In genomic region chr7:35728412-35729060, GRCh38 we compare ENCODE assay signal across 11 cellular contexts. TPM values are rescaled to one million over a fixed set of nuclear protein-coding genes. Genes with fewer than 3 reads are reported as not detected.
DNase-seq lines count a peak whose midpoint lies in the region; ATAC-seq and TF ChIP-seq lines count a peak whose summit lies in the region.
"Had no signal": no experiment of that assay in that cellular context is flagged by ENCODE, and none has a peak within 500 bp of the region (broad histone marks: within the 10 kb centered on the region; RNA-seq: fewer than 3 reads in every experiment).

No MANE protein-coding gene starts in this region.

- DNase-seq in Right ventricle myocardium inferior (ENCODE audit: missing footprints) (no peak), cardiac septum (ENCODE audit: low spot score) (no peak), right lobe of liver (no peak), upper lobe of right lung (no peak), T1000 (lab: John Stamatoyannopoulos, UW) (no peak)
- no peak for DNase-seq in activated T-helper 2 cell treated with anti-CD3 and anti-CD28 coated beads, Interferon-gamma antibody, Interleukin-2, Interleukin-4, amounts not matched to agents 10 μg/mL and 5 μg/mL and 100 μg/mL, durations not matched to agents 14 hours and 24 hours and 36 hours (ENCODE audit: low spot score)
- DNase-seq: NCI-H446 treated with DMSO at 0.1 percent for 48 hours had no signal

- H3K4me1 ChIP-seq in right lobe of liver: no peaks in the 10 kb centered on the region
- H3K4me1 ChIP-seq in upper lobe of right lung: peaks cover 8% of the 10 kb centered on the region

- peak overlapping the region; percentile 40 for H3K27ac Mint-ChIP-seq in activated T-helper 2 cell treated with anti-CD3 and anti-CD28 coated beads, Interferon-gamma antibody, Interleukin-2, Interleukin-4, amounts not matched to agents 10 μg/mL and 5 μg/mL and 100 μg/mL, durations not matched to agents 14 hours and 24 hours and 36 hours

- H3K4me3 ChIP-seq in right lobe of liver: no peak overlapping the region
- no peak overlapping the region for H3K4me3 ChIP-seq in upper lobe of right lung
- H3K4me3 ChIP-seq: GM23248, K562 had no signal

- no peaks in the 10 kb centered on the region for H3K27me3 ChIP-seq in right lobe of liver
- no peaks in the 10 kb centered on the region for H3K27me3 ChIP-seq in upper lobe of right lung

- H3K9me3 Mint-ChIP-seq in activated T-helper 2 cell treated with anti-CD3 and anti-CD28 coated beads, Interferon-gamma antibody, Interleukin-2, Interleukin-4, amounts not matched to agents 10 μg/mL and 5 μg/mL and 100 μg/mL, durations not matched to agents 14 hours and 24 hours and 36 hours: no peaks in the 10 kb centered on the region

- intact Hi-C loops in Right ventricle myocardium inferior (cut with DNase I): no loop called here
- intact Hi-C loops in cardiac septum (cut with DNase I): no loop called here
- intact Hi-C loops in activated T-helper 2 cell treated with anti-CD3 and anti-CD28 coated beads, Interferon-gamma antibody, Interleukin-2, Interleukin-4, amounts not matched to agents 10 μg/mL and 5 μg/mL and 100 μg/mL, durations not matched to agents 14 hours and 24 hours and 36 hours (cut with micrococcal nuclease): loop anchor here (1.0 to 10.0 kb wide), 3 partner anchors 19 to 386 kb away; no protein-coding TSS in a partner anchor
- intact Hi-C loops in right lobe of liver (cut with DNase I): no loop called here
- intact Hi-C loops in upper lobe of right lung (cut with DNase I): loop anchor here (10.0 kb wide), 1 partner anchor 76 kb away; the partner anchor contains the start of gene SEPTIN7

- no peaks in the 10 kb centered on the region for H3K36me3 Mint-ChIP-seq in activated T-helper 2 cell treated with anti-CD3 and anti-CD28 coated beads, Interferon-gamma antibody, Interleukin-2, Interleukin-4, amounts not matched to agents 10 μg/mL and 5 μg/mL and 100 μg/mL, durations not matched to agents 14 hours and 24 hours and 36 hours (ENCODE audit: low read depth)

- no peak for TF ChIP-seq CTCF in right lobe of liver (IDR thresholded peaks at IDR 0.05)
- TF ChIP-seq CTCF in upper lobe of right lung (IDR thresholded peaks at IDR 0.05): no peak

- H3K4me3 Mint-ChIP-seq in activated T-helper 2 cell treated with anti-CD3 and anti-CD28 coated beads, Interferon-gamma antibody, Interleukin-2, Interleukin-4, amounts not matched to agents 10 μg/mL and 5 μg/mL and 100 μg/mL, durations not matched to agents 14 hours and 24 hours and 36 hours (ENCODE audit: low read depth): peak overlapping the region; percentile 1

- H3K4me1 Mint-ChIP-seq in activated T-helper 2 cell treated with anti-CD3 and anti-CD28 coated beads, Interferon-gamma antibody, Interleukin-2, Interleukin-4, amounts not matched to agents 10 μg/mL and 5 μg/mL and 100 μg/mL, durations not matched to agents 14 hours and 24 hours and 36 hours (ENCODE audit: low read depth): peaks cover 52% of the 10 kb centered on the region

- H3K36me3 ChIP-seq in right lobe of liver: no peaks in the 10 kb centered on the region
- H3K36me3 ChIP-seq in upper lobe of right lung: no peaks in the 10 kb centered on the region

- peak; percentile 80 for ATAC-seq in Right ventricle myocardium inferior
- ATAC-seq in right lobe of liver: no peak
- no peak for ATAC-seq in upper lobe of right lung
- no peak for ATAC-seq in GM19035 (IDR thresholded peaks at IDR 0.05; ENCODE audit: unreplicated experiment)
- ATAC-seq in HG03135 (IDR thresholded peaks at IDR 0.05; ENCODE audit: unreplicated experiment): no peak

- H3K9me3 ChIP-seq in right lobe of liver (no peaks in the 10 kb centered on the region), upper lobe of right lung (no peaks in the 10 kb centered on the region)

- peaks cover 10% of the 10 kb centered on the region for H3K27me3 Mint-ChIP-seq in activated T-helper 2 cell treated with anti-CD3 and anti-CD28 coated beads, Interferon-gamma antibody, Interleukin-2, Interleukin-4, amounts not matched to agents 10 μg/mL and 5 μg/mL and 100 μg/mL, durations not matched to agents 14 hours and 24 hours and 36 hours (ENCODE audit: low read depth)

- no peak for TF ChIP-seq POLR2A in right lobe of liver (IDR thresholded peaks at IDR 0.05)

- WGBS in right lobe of liver (ENCODE audit: insufficient coverage, low coverage, low lambda C conversion rate, missing lambda C conversion rate): 56% methylated on average over 1 of the region's 1 CpG

- peak overlapping the region in 2 of 3 donors; percentile 14 to 51 for H3K27ac ChIP-seq in right lobe of liver
- peak overlapping the region; percentile 24 for H3K27ac ChIP-seq in upper lobe of right lung
- H3K27ac ChIP-seq: GM23248 had no signal

RNA-seq across cellular contexts. Expression of gene HERPUD2, which starts 33.6 kb away (rescaled TPM):
- total RNA-seq in Right ventricle myocardium inferior: 17.9 TPM
- 17.5 TPM for total RNA-seq in cardiac septum
- total RNA-seq in activated T-helper 2 cell treated with anti-CD3 and anti-CD28 coated beads, Interferon-gamma antibody, Interleukin-2, Interleukin-4, amounts not matched to agents 10 μg/mL and 5 μg/mL and 100 μg/mL, durations not matched to agents 14 hours and 24 hours and 36 hours: 24.9 and 25.8 TPM in 2 replicates
- total RNA-seq in right lobe of liver: 10 to 100 TPM; 15.4 to 26.7 (median 20.6) TPM
- total RNA-seq in upper lobe of right lung: 32.6 TPM

Comparison
In these comparisons a context has a peak if more than half of its experiments do, and no peak if none do; other contexts are left out.
1. intact Hi-C loops: an anchor here in activated T-helper 2 cell treated with anti-CD3 and anti-CD28 coated beads, Interferon-gamma antibody, Interleukin-2, Interleukin-4, amounts not matched to agents 10 μg/mL and 5 μg/mL and 100 μg/mL, durations not matched to agents 14 hours and 24 hours and 36 hours (1.0 to 10.0 kb wide) and upper lobe of right lung (10.0 kb wide); none called in Right ventricle myocardium inferior, cardiac septum and right lobe of liver.